Comparison of ENCODE assay signal across 24 cellular contexts in the genomic region with DNA sequence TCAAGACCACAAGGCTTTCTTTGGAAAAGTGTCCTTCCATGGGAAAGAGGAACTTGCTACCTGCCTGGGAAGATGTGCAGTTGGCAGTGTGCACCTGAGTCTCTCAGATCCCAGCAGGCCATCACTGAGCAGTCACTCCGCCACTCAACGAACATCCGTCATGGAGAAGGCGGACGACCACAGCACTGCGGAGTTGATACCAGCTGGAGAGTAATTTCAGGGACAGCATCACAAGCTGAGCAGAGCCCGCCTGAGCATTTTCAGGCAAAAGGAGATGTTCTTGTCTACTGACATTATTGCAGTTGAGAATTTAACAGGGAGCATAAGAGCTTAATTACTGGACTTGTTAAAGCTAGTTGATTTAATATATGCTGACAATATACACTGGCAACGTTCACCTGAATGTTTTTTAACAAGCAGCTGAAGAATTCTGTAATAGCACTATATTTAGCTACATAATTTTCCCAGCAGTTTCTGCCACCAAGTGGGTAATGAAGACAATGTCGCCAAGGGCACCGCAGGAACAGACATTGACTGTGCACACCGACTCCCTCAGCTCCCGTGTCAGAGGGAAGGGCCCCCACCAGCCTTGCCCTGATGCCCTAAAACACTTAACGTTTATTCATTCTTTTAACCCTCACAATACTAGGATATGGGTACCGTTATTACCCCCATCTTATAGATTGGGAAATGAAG. TPM values are rescaled to one million over a fixed set of nuclear protein-coding genes. Genes with fewer than 3 reads are reported as not detected.
A peak's percentile ranks its signal among the peaks of the same experiment; 100 is the strongest.
DNase-seq lines count a peak whose midpoint lies in the region; ATAC-seq, FAIRE-seq and TF ChIP-seq lines count a peak whose summit lies in the region.
"Had no signal": no experiment of that assay in that cellular context is flagged by ENCODE, and none has a peak within 500 bp of the region (broad histone marks: within the 10 kb centered on the region; RNA-seq: fewer than 3 reads in every experiment).

No MANE protein-coding gene starts in this region.

- peak overlapping the region in 3 of 11 experiments; percentile 35 to 76 (median 74); a peak in 2 of 22 replicates for H3K9ac ChIP-seq in BLaER1 treated with 17β-estradiol and CSF1 and Interleukin-3, amounts not matched to agents 10 nM and 100 nM

- no peak overlapping the region for H3K4me3 ChIP-seq in BLaER1 treated with 17β-estradiol and CSF1 and Interleukin-3, amounts not matched to agents 10 nM and 100 nM
- no peak overlapping the region for H3K4me3 ChIP-seq in bronchial epithelial cell (ENCODE audit: low read depth, low read length)
- H3K4me3 ChIP-seq: MG63, pancreas had no signal

- H3K9me3 Mint-ChIP-seq in nephron: no peaks in the 10 kb centered on the region
- H3K9me3 Mint-ChIP-seq: CD8-positive, alpha-beta T cell; dendritic cell treated with granulocyte-macrophage colony-stimulating factor and Interleukin-4, amounts not matched to agents 40 ng/mL and 50 ng/mL, for 4 days; stimulated activated effector memory CD8-positive, alpha-beta T cell treated with anti-CD3 and anti-CD28 coated beads, Interleukin-12 subunit alpha, Interleukin-12 subunit beta, amount 100 ng/mL, for 72 hours; T-cell had no signal

- H3K36me3 ChIP-seq in BLaER1 treated with 17β-estradiol and CSF1 and Interleukin-3, amounts not matched to agents 10 nM and 100 nM: peaks cover 42 to 71% (median 55%) of the 10 kb centered on the region in 11 experiments
- H3K36me3 ChIP-seq in bronchial epithelial cell (ENCODE audit: control insufficient read depth, insufficient read depth, low read length): peaks cover 3% of the 10 kb centered on the region
- H3K36me3 ChIP-seq: pancreas had no signal

- H3K27me3 Mint-ChIP-seq in nephron (ENCODE audit: low read depth): no peaks in the 10 kb centered on the region
- H3K27me3 Mint-ChIP-seq: activated naive CD8-positive, alpha-beta T cell; dendritic cell treated with granulocyte-macrophage colony-stimulating factor and Interleukin-4, amounts not matched to agents 40 ng/mL and 50 ng/mL, for 4 days; T-cell had no signal

- H3K9me3 ChIP-seq in BLaER1 treated with 17β-estradiol and CSF1 and Interleukin-3, amounts not matched to agents 10 nM and 100 nM (replicated peaks in 1 of 11): no peaks in the 10 kb centered on the region
- H3K9me3 ChIP-seq: MG63, pancreas had no signal

- H3K4me1 Mint-ChIP-seq in nephron: peaks cover 76% of the 10 kb centered on the region

- peak overlapping the region in 8 of 11 experiments; percentile 44 to 92 (median 80); a peak in 12 of 22 replicates for H3K27ac ChIP-seq in BLaER1 treated with 17β-estradiol and CSF1 and Interleukin-3, amounts not matched to agents 10 nM and 100 nM

- peak overlapping the region; percentile 68 to 93 (median 88); a peak in 20 of 22 replicates for H3K4me2 ChIP-seq in BLaER1 treated with 17β-estradiol and CSF1 and Interleukin-3, amounts not matched to agents 10 nM and 100 nM

- DNase-seq in NCI-H1694 treated with DMSO at 0.1 percent for 48 hours (lab: John Stamatoyannopoulos, UW) (peak; percentile 37), bronchial epithelial cell (ENCODE audit: low read depth) (no peak), T-helper 1 cell (no peak)
- DNase-seq: activated CD4-positive, alpha-beta T cell treated with anti-CD3 and anti-CD28 coated beads for 4 hours; CD8-positive, alpha-beta T cell; DMS79 treated with DMSO at 0.1 percent for 48 hours; hippocampal formation; mammary epithelial cell; MG63; NCI-H187 treated with DMSO at 0.1 percent for 48 hours; NCI-H774; OCI-M1; SIG-M5; T-cell had no signal

- peak; percentile 7 for FAIRE-seq in bronchial epithelial cell (lab: Jason Lieb, UNC)
- FAIRE-seq: H1, islet of Langerhans, pancreas had no signal

- H3K27ac Mint-ChIP-seq in nephron: peak overlapping the region in 2 of 3 experiments; percentile 38 to 78
- H3K27ac Mint-ChIP-seq: activated naive CD8-positive, alpha-beta T cell; CD8-positive, alpha-beta T cell; stimulated activated effector memory CD8-positive, alpha-beta T cell treated with anti-CD3 and anti-CD28 coated beads, Interleukin-12 subunit alpha, Interleukin-12 subunit beta, amount 100 ng/mL, for 72 hours; T-cell had no signal

- TF ChIP-seq CTCF in bronchial epithelial cell (IDR thresholded peaks at IDR 0.05; ENCODE audit: insufficient read depth, low read length, severe bottlenecking): no peak
- no peak for TF ChIP-seq CTCF in nephron (IDR thresholded peaks at IDR 0.05; ENCODE audit: unreplicated experiment in 3 of 3)

- H3K36me3 Mint-ChIP-seq in nephron (ENCODE audit: low read depth): peaks cover 10% of the 10 kb centered on the region
- H3K36me3 Mint-ChIP-seq: activated naive CD8-positive, alpha-beta T cell had no signal

- H4K20me1 ChIP-seq in BLaER1 treated with 17β-estradiol and CSF1 and Interleukin-3, amounts not matched to agents 10 nM and 100 nM: peaks cover under 1 to 100% (median 54%) of the 10 kb centered on the region in 11 experiments; a peak in 15 of 22 replicates

- H3K27me3 ChIP-seq in BLaER1 treated with 17β-estradiol and CSF1 and Interleukin-3, amounts not matched to agents 10 nM and 100 nM: no peaks in the 10 kb centered on the region
- H3K27me3 ChIP-seq in bronchial epithelial cell (ENCODE audit: control insufficient read depth, insufficient read depth, low read length): no peaks in the 10 kb centered on the region
- H3K27me3 ChIP-seq: MG63, pancreas had no signal

- ATAC-seq in GM19351 (IDR thresholded peaks at IDR 0.05; ENCODE audit: unreplicated experiment): no peak
- ATAC-seq in HG03159 (IDR thresholded peaks at IDR 0.05; ENCODE audit: unreplicated experiment): no peak
- ATAC-seq: CD8-positive, alpha-beta T cell; pancreas; stimulated activated effector memory CD8-positive, alpha-beta T cell treated with anti-CD3 and anti-CD28 coated beads, Interleukin-12 subunit alpha, Interleukin-12 subunit beta, amount 100 ng/mL, for 72 hours; T-cell had no signal

- peaks cover 86 to 100% (median 97%) of the 10 kb centered on the region in 10 experiments for H3K4me1 ChIP-seq in BLaER1 treated with 17β-estradiol and CSF1 and Interleukin-3, amounts not matched to agents 10 nM and 100 nM

- no peak overlapping the region for H3K4me3 Mint-ChIP-seq in nephron
- H3K4me3 Mint-ChIP-seq: activated naive CD8-positive, alpha-beta T cell; CD8-positive, alpha-beta T cell; dendritic cell treated with granulocyte-macrophage colony-stimulating factor and Interleukin-4, amounts not matched to agents 40 ng/mL and 50 ng/mL, for 4 days; stimulated activated effector memory CD8-positive, alpha-beta T cell treated with anti-CD3 and anti-CD28 coated beads, Interleukin-12 subunit alpha, Interleukin-12 subunit beta, amount 100 ng/mL, for 72 hours; T-cell had no signal

RNA-seq across cellular contexts. Expression of a gene that starts 52.4 kb away (rescaled TPM):
- total RNA-seq in bronchial epithelial cell: 76.7 and 87.7 TPM in 2 replicates
